ENCODE assay signal across 34 cellular contexts in the genomic region with DNA sequence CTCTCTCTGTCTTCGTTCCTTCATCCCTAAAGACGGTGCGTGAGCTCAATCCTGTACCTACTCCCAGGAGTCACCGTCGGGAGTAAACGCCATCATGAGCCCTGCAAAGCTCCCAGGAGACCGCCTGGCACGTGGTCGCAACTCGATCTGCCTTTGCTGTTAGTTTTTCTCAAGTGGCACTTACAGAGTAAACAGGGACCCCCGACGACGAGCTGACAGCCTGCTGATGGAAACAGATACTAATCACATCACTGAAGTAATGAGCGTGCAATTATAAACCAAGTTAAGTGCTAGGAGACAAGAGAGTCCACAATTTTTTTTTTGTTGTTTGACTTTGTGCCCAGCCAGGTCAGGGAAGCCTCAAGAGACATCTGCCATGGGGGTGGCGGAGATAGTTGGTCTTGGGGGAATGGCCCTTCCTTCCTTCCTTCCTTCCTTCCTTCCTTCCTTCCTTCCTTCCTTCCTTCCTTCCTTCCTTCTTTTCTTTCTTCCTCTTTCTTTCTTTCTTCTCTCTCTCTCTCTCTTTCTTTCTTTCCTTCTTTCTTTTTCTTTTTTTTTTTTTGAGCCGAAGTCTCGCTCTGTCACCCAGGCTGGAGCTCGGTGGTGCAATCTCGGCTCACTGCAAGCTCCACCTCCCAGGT. TPM values are rescaled to one million over a fixed set of nuclear protein-coding genes. Genes with fewer than 3 reads are reported as not detected.
A peak's percentile ranks its signal among the peaks of the same experiment; 100 is the strongest.
DNase-seq lines count a peak whose midpoint lies in the region; ATAC-seq and TF ChIP-seq lines count a peak whose summit lies in the region.
"Had no signal": no experiment of that assay in that cellular context is flagged by ENCODE, and none has a peak within 500 bp of the region (broad histone marks: within the 10 kb centered on the region; RNA-seq: fewer than 3 reads in every experiment).

No MANE protein-coding gene starts in this region.

- no peaks in the 10 kb centered on the region for H4K20me1 ChIP-seq in neural progenitor cell (ENCODE audit: low read depth)

- H3K27ac Mint-ChIP-seq in neural progenitor cell: peak overlapping the region; percentile 38
- H3K27ac Mint-ChIP-seq: activated naive CD4-positive, alpha-beta T cell treated with anti-CD3 and anti-CD28 coated beads, Interleukin-2, amount 10 ng/mL, durations not matched to agents 7 days and 5 days; activated T-helper 1 cell treated with anti-CD3 and anti-CD28 coated beads, Interleukin-12 subunit alpha, Interleukin-12 subunit beta, Interleukin-2, Interleukin-4 antibody, amounts not matched to agents 30 ng/mL and 10 ng/mL and 1 ng/mL, durations not matched to agents 14 hours and 24 hours and 36 hours; CD4-positive, alpha-beta memory T cell; immature natural killer cell had no signal

- no peak overlapping the region for H3K27ac ChIP-seq in neural progenitor cell
- no peak overlapping the region for H3K27ac ChIP-seq in RWPE1
- H3K27ac ChIP-seq: 22Rv1, brain microvascular endothelial cell, HL-60, left lung, psoas muscle, thoracic aorta, vagina had no signal

- peaks cover 16% of the 10 kb centered on the region for H3K9me3 Mint-ChIP-seq in neural progenitor cell
- H3K9me3 Mint-ChIP-seq: activated naive CD4-positive, alpha-beta T cell treated with anti-CD3 and anti-CD28 coated beads, Interleukin-2, amount 10 ng/mL, durations not matched to agents 7 days and 5 days; activated T-helper 1 cell treated with anti-CD3 and anti-CD28 coated beads, Interleukin-12 subunit alpha, Interleukin-12 subunit beta, Interleukin-2, Interleukin-4 antibody, amounts not matched to agents 30 ng/mL and 10 ng/mL and 1 ng/mL, durations not matched to agents 14 hours and 24 hours and 36 hours; immature natural killer cell had no signal

- CTCF ChIA-PET in RWPE1 (lab: Yijun Ruan, JAX): no interaction called here

- H3K4me1 Mint-ChIP-seq in neural progenitor cell: peaks cover 30% of the 10 kb centered on the region
- H3K4me1 Mint-ChIP-seq: activated naive CD4-positive, alpha-beta T cell treated with anti-CD3 and anti-CD28 coated beads, Interleukin-2, amount 10 ng/mL, durations not matched to agents 7 days and 5 days; CD4-positive, alpha-beta memory T cell; immature natural killer cell had no signal

- H3K36me3 ChIP-seq in neural progenitor cell: no peaks in the 10 kb centered on the region
- H3K36me3 ChIP-seq: brain microvascular endothelial cell, left lung, thoracic aorta, vagina had no signal

- peak; percentile 33 for DNase-seq in DMS153 (lab: John Stamatoyannopoulos, UW)
- no peak for DNase-seq in DMS153 treated with DMSO at 0.1 percent for 48 hours (lab: John Stamatoyannopoulos, UW; ENCODE audit: unreplicated experiment)
- peak; percentile 37 for DNase-seq in NCI-H1105 (lab: John Stamatoyannopoulos, UW)
- DNase-seq in NCI-H748 treated with DMSO at 0.1 percent for 48 hours (lab: John Stamatoyannopoulos, UW): peak; percentile 72
- no peak for DNase-seq in neural progenitor cell (ENCODE audit: low spot score)
- DNase-seq in RWPE1 (ENCODE audit: low spot score): no peak
- DNase-seq in stimulated activated CD4-positive, alpha-beta T cell treated with anti-CD3 and anti-CD28 coated beads, Interleukin-12 subunit alpha, Interleukin-12 subunit beta, amount 100 ng/mL, for 4 hours: no peak
- DNase-seq: activated CD4-positive, alpha-beta T cell treated with anti-CD3 and anti-CD28 coated beads, Interleukin-2, amount 50 U/mL, for 48 hours; activated naive CD4-positive, alpha-beta T cell treated with anti-CD3 and anti-CD28 coated beads, Interleukin-2, amount 10 ng/mL, durations not matched to agents 7 days and 5 days; brain microvascular endothelial cell; CD4-positive, alpha-beta memory T cell; DMS53; GF-D8; HCEC 1CT; hypothalamus; immature natural killer cell; Karpas-422; left lung; mesenchymal stem cell; NCI-H2081; NCI-H510A; psoas muscle; stimulated activated CD4-positive, alpha-beta T cell treated with anti-CD3 and anti-CD28 coated beads, Interleukin-15, amount 100 ng/mL, for 24 hours; stimulated activated naive CD4-positive, alpha-beta T cell treated with Interleukin-2 at 50 U/mL for 16 hours had no signal

- no peaks in the 10 kb centered on the region for H3F3A ChIP-seq in neural progenitor cell (ENCODE audit: low read depth)

- no peak overlapping the region for H3K4me3 Mint-ChIP-seq in neural progenitor cell
- H3K4me3 Mint-ChIP-seq: activated naive CD4-positive, alpha-beta T cell treated with anti-CD3 and anti-CD28 coated beads, Interleukin-2, amount 10 ng/mL, durations not matched to agents 7 days and 5 days; activated T-helper 1 cell treated with anti-CD3 and anti-CD28 coated beads, Interleukin-12 subunit alpha, Interleukin-12 subunit beta, Interleukin-2, Interleukin-4 antibody, amounts not matched to agents 30 ng/mL and 10 ng/mL and 1 ng/mL, durations not matched to agents 14 hours and 24 hours and 36 hours; CD4-positive, alpha-beta memory T cell; immature natural killer cell had no signal

- TF ChIP-seq CTCF in neural progenitor cell (IDR thresholded peaks at IDR 0.05): no peak
- TF ChIP-seq CTCF in RWPE1 (conservative IDR thresholded peaks at IDR 0.05; ENCODE audit: low read depth): no peak

- H3K4me1 ChIP-seq in neural progenitor cell: peaks cover 4% of the 10 kb centered on the region
- H3K4me1 ChIP-seq: psoas muscle, vagina had no signal

- H3K36me3 Mint-ChIP-seq in neural progenitor cell: no peaks in the 10 kb centered on the region
- H3K36me3 Mint-ChIP-seq: activated naive CD4-positive, alpha-beta T cell treated with anti-CD3 and anti-CD28 coated beads, Interleukin-2, amount 10 ng/mL, durations not matched to agents 7 days and 5 days; CD4-positive, alpha-beta memory T cell; immature natural killer cell had no signal

- H3K27me3 ChIP-seq in neural progenitor cell: no peaks in the 10 kb centered on the region
- H3K27me3 ChIP-seq: brain microvascular endothelial cell, vagina had no signal

- no peaks in the 10 kb centered on the region for H3K9me3 ChIP-seq in neural progenitor cell (ENCODE audit: low read depth)
- H3K9me3 ChIP-seq: left lung, psoas muscle, thoracic aorta, vagina had no signal

- H3K79me2 ChIP-seq in neural progenitor cell (ENCODE audit: low read depth): no peaks in the 10 kb centered on the region

- no peak overlapping the region for H3K4me2 ChIP-seq in neural progenitor cell

- peaks cover 5% of the 10 kb centered on the region for H3K27me3 Mint-ChIP-seq in neural progenitor cell (ENCODE audit: insufficient read depth, low read depth)

- H3K9ac ChIP-seq in neural progenitor cell: no peak overlapping the region

- POLR2A ChIA-PET in RWPE1 (lab: Yijun Ruan, JAX; ENCODE audit: low non-redundant PET): no interaction called here

- ATAC-seq in HG03457 (IDR thresholded peaks at IDR 0.05; ENCODE audit: unreplicated experiment): no peak
- ATAC-seq: left lung, psoas muscle had no signal

- H3K4me3 ChIP-seq in neural progenitor cell: no peak overlapping the region
- H3K4me3 ChIP-seq: left lung, psoas muscle, thoracic aorta, vagina had no signal

- no peak overlapping the region for H2AFZ ChIP-seq in neural progenitor cell (replicated peaks)

RNA-seq across cellular contexts. Expression of a gene that starts 23.6 kb away (rescaled TPM):
- total RNA-seq in neural progenitor cell (ENCODE audit: low replicate concordance): 1.0 TPM in 1 of 2 replicates, not detected in the other
- total RNA-seq: activated T-helper 1 cell treated with anti-CD3 and anti-CD28 coated beads, Interleukin-12 subunit alpha, Interleukin-12 subunit beta, Interleukin-2, Interleukin-4 antibody, amounts not matched to agents 30 ng/mL and 10 ng/mL and 1 ng/mL, durations not matched to agents 14 hours and 24 hours and 36 hours; CD4-positive, alpha-beta memory T cell; cerebellum; RPMI7951; T-helper 1 cell treated with Interleukin-12 subunit alpha and Interleukin-12 subunit beta and Interleukin-4 antibody, amounts not matched to agents 30 ng/mL and 1 ng/mL, for 36 hours; thoracic aorta; vagina had no signal

RNA-seq across cellular contexts. Expression of a gene that starts 48.7 kb away (rescaled TPM):
- 0.12 TPM in 1 of 2 replicates, not detected in the other for total RNA-seq in neural progenitor cell (ENCODE audit: low replicate concordance)
- total RNA-seq: activated T-helper 1 cell treated with anti-CD3 and anti-CD28 coated beads, Interleukin-12 subunit alpha, Interleukin-12 subunit beta, Interleukin-2, Interleukin-4 antibody, amounts not matched to agents 30 ng/mL and 10 ng/mL and 1 ng/mL, durations not matched to agents 14 hours and 24 hours and 36 hours; CD4-positive, alpha-beta memory T cell; cerebellum; endothelial cell of umbilical vein; psoas muscle; RPMI7951; T-helper 1 cell treated with Interleukin-12 subunit alpha and Interleukin-12 subunit beta and Interleukin-4 antibody, amounts not matched to agents 30 ng/mL and 1 ng/mL, for 36 hours; thoracic aorta; vagina had no signal

RNA-seq across cellular contexts. Expression of a gene that starts 52.3 kb away (rescaled TPM):
- total RNA-seq in neural progenitor cell (ENCODE audit: low replicate concordance): 0.02 and 0.37 TPM in 2 replicates
- total RNA-seq: activated T-helper 1 cell treated with anti-CD3 and anti-CD28 coated beads, Interleukin-12 subunit alpha, Interleukin-12 subunit beta, Interleukin-2, Interleukin-4 antibody, amounts not matched to agents 30 ng/mL and 10 ng/mL and 1 ng/mL, durations not matched to agents 14 hours and 24 hours and 36 hours; CD4-positive, alpha-beta memory T cell; T-helper 1 cell treated with Interleukin-12 subunit alpha and Interleukin-12 subunit beta and Interleukin-4 antibody, amounts not matched to agents 30 ng/mL and 1 ng/mL, for 36 hours; thoracic aorta; vagina had no signal

Comparison
In these comparisons a context has a peak if more than half of its experiments do, and no peak if none do; other contexts are left out.
1. DNase-seq: peak in DMS153 (single experiment), NCI-H1105 (single experiment) and NCI-H748 treated with DMSO at 0.1 percent for 48 hours (single experiment); none in DMS153 treated with DMSO at 0.1 percent for 48 hours (single experiment), neural progenitor cell (single experiment), RWPE1 (single experiment) and stimulated activated CD4-positive, alpha-beta T cell treated with anti-CD3 and anti-CD28 coated beads, Interleukin-12 subunit alpha, Interleukin-12 subunit beta, amount 100 ng/mL, for 4 hours (single experiment).